8 cellular contexts compared by ENCODE assay signal in the genomic region with DNA sequence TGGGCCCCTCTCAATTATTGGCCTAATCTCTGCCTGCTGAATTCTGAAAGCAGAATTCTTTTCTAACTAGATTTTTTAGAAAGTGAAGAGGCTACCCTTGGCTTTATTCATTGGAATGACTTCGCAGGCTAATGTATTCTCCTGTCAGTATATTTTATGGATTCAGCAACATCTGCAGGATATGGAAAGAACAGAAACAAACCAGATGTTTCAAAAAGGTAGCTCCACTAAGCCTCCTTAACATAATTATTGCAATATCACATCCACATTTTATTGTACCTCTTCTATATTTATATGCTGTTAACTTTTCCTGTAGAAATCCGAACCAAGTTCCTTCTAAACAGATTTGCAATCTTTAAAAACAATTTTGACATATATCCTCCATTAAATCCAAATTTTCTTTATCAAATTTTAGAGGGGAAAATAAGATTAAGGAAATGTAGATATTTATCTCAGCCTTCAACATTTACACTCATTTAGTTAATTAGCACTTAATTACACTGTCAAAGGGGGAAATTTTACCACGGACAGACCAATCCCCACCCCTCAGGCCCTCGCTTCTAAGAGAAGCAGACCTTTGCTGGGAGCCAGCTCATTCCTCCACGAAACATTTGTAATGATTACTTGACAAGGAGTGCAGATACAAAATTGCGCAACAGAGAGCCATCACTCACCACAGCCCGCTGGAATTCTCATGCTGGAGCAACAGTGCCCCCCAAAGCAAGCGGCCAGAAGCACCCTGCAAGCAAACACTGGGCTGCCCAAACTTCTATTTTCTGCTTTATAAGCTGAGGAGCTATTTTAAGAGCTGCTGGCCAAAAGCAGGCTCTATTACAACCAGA.
A peak's percentile ranks its signal among the peaks of the same experiment; 100 is the strongest.
DNase-seq lines count a peak whose midpoint lies in the region; ATAC-seq lines count a peak whose summit lies in the region.

No MANE protein-coding gene starts in this region.

- peaks cover 7% of the 10 kb centered on the region for H3K4me1 ChIP-seq in right cardiac atrium (ENCODE audit: control insufficient read depth, insufficient read depth, low read length)

- ATAC-seq in right cardiac atrium (peak; percentile 92 to 94), HG03521 (IDR thresholded peaks at IDR 0.05; ENCODE audit: unreplicated experiment) (no peak), HG03025 (IDR thresholded peaks at IDR 0.05; ENCODE audit: low FRiP score, unreplicated experiment) (no peak)

- no peak overlapping the region for H3K4me3 ChIP-seq in right cardiac atrium (ENCODE audit: low read length)

- peak overlapping the region; percentile 49 for H3K27ac ChIP-seq in right cardiac atrium (ENCODE audit: low read length)

- no peaks in the 10 kb centered on the region for H3K9me3 ChIP-seq in right cardiac atrium (ENCODE audit: control insufficient read depth, low read length)

- intact Hi-C loops in right cardiac atrium (cut with DNase I) = loop anchor here in 2 of 4 donors (10.0 kb wide), 2 partner anchors 194 to 1076 kb away; no protein-coding TSS in a partner anchor

- DNase-seq in NCI-H2171 treated with DMSO at 0.1 percent for 48 hours (lab: John Stamatoyannopoulos, UW) (peak; percentile 12), NCI-H2171 (lab: John Stamatoyannopoulos, UW) (no peak), NAMALWA (ENCODE audit: low spot score) (peak; percentile 43), amygdala (lab: John Stamatoyannopoulos, UW) (peak in 46 of 56 donors; percentile 2 to 67 (median 26)), right cardiac atrium (peak; percentile 83 to 90 (median 90)), putamen (ENCODE audit: low spot score) (peak; percentile 34)

- no peaks in the 10 kb centered on the region for H3K27me3 ChIP-seq in right cardiac atrium (ENCODE audit: control insufficient read depth, insufficient read depth)

- WGBS in right cardiac atrium = 17% methylated on average over 8 of the region's 8 CpGs

Comparison
In these comparisons a context has a peak if more than half of its experiments do, and no peak if none do; other contexts are left out.
1. ATAC-seq: peak in right cardiac atrium (2 of 2); none in HG03521 (single experiment) and HG03025 (single experiment).